Comparison of ENCODE assay signal across 8 cellular contexts in the genomic region with DNA sequence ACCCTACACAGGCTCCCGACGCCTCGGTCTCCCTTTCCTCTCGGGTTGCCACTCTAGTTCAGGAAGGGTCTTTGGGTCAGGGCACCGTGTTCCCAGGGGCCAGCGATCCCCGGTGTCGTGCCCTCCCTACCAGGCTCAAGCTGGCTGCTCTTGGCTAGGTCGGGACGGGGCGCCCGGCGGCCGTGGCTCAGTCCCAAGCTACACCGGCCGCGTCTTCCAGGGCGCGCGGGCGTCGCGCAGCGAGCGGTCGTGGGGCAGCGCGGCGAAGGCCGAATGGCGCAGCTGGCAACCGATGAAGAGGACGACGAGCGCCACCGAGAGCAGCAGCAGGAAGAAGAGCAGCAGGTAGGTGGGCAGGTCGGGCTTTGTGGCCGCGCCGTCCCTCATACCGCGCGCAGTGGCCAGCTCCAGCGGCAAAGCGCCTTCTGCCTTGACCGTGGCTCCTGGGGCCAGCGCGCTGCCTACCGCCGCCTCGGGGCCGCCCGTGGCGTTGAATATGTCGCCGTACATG. TPM values are rescaled to one million over a fixed set of nuclear protein-coding genes. Genes with fewer than 3 reads are reported as not detected.
DNase-seq lines count a peak whose midpoint lies in the region; ATAC-seq and TF ChIP-seq lines count a peak whose summit lies in the region.

No MANE protein-coding gene starts in this region.

- ATAC-seq in gastrocnemius medialis (peak in 1 of 2 donors; percentile 17), body of pancreas (no peak), HG02571 (IDR thresholded peaks at IDR 0.05; ENCODE audit: unreplicated experiment) (no peak)

- H3K9me3 ChIP-seq in iPS-20b (ENCODE audit: insufficient read depth, low read depth, low read length) (no peaks in the 10 kb centered on the region), gastrocnemius medialis (no peaks in the 10 kb centered on the region), body of pancreas (no peaks in the 10 kb centered on the region)

- H3K27me3 ChIP-seq in H7 (ENCODE audit: control insufficient read depth, insufficient read depth, low read length) (peaks cover 63% of the 10 kb centered on the region), iPS-20b (ENCODE audit: insufficient read depth, low read length) (peaks cover 94% of the 10 kb centered on the region), gastrocnemius medialis (peaks cover 3 to 13% (median 7%) of the 10 kb centered on the region in 3 donors), body of pancreas (no peaks in the 10 kb centered on the region)

- H3K4me1 ChIP-seq in iPS-20b (ENCODE audit: insufficient read depth, low read length) (peaks cover 7% of the 10 kb centered on the region; the same call in 1 of the 2 replicates), gastrocnemius medialis (peaks cover 0 to 18% of the 10 kb centered on the region in 2 donors), body of pancreas (peaks cover 20% of the 10 kb centered on the region)

- H3K4me3 ChIP-seq in H7 (ENCODE audit: insufficient read depth, low read depth, low read length) (peak overlapping the region; percentile 50), iPS-20b (ENCODE audit: low read length) (peak overlapping the region; percentile 71), gastrocnemius medialis (peak overlapping the region; percentile 44 to 57 (median 52)), body of pancreas (no peak overlapping the region)

- DNase-seq in H7 = peak; percentile 74
- DNase-seq in astrocyte of the hippocampus (ENCODE audit: low read depth, low spot score) = peak; percentile 59
- DNase-seq in gastrocnemius medialis = no peak
- no peak for DNase-seq in body of pancreas
- DNase-seq in cerebellar cortex (ENCODE audit: low spot score) = no peak
- no peak for DNase-seq in stimulated activated CD4-positive, alpha-beta T cell treated with anti-CD3 and anti-CD28 coated beads, Interleukin-4, amount 100 ng/mL, for 1 hour

- 1% methylated on average over 55 of the region's 56 CpGs; no CpG with 5 or more reads in 1 of the 2 donors for WGBS in body of pancreas, 2 donors

- intact Hi-C loops in gastrocnemius medialis (cut with DNase I; ENCODE audit: low total_unique reads) = no loop called here
- intact Hi-C loops in body of pancreas (cut with DNase I) = no loop called here

- no peak overlapping the region for H3K27ac ChIP-seq in iPS-20b (ENCODE audit: low read length)
- H3K27ac ChIP-seq in gastrocnemius medialis = no peak overlapping the region
- no peak overlapping the region for H3K27ac ChIP-seq in body of pancreas

- TF ChIP-seq CTCF in gastrocnemius medialis (IDR thresholded peaks at IDR 0.05 in 4 of 5, conservative IDR thresholded peaks at IDR 0.05 in 1 of 5) (no peak), body of pancreas (IDR thresholded peaks at IDR 0.05) (no peak)

- no peak overlapping the region for H3K9ac ChIP-seq in iPS-20b (ENCODE audit: low read depth, low read length)

- TF ChIP-seq POLR2A in gastrocnemius medialis (IDR thresholded peaks at IDR 0.05) = no peak
- no peak for TF ChIP-seq POLR2A in body of pancreas (IDR thresholded peaks at IDR 0.05)

- H3K36me3 ChIP-seq in H7 (replicated peaks; ENCODE audit: control insufficient read depth, insufficient read depth, low read length) = no peaks in the 10 kb centered on the region
- peaks cover 5% of the 10 kb centered on the region for H3K36me3 ChIP-seq in iPS-20b (ENCODE audit: insufficient read depth, low read depth, low read length)
- peaks cover 0 to 12% of the 10 kb centered on the region in 2 donors for H3K36me3 ChIP-seq in gastrocnemius medialis
- H3K36me3 ChIP-seq in body of pancreas (replicated peaks in 1 of 2; ENCODE audit: insufficient read depth in 1 of 2, low read depth in 2 of 2) = peaks cover 0 to 1% of the 10 kb centered on the region in 2 donors

- in situ Hi-C loops in gastrocnemius medialis (cut with MboI; ENCODE audit: low sequenced_read_pairs in 4 of 4) = no loop called here

RNA-seq across cellular contexts. Expression of gene SMIM32, which starts 0.9 kb away (rescaled TPM):
- 1.4 TPM in 2 replicates for total RNA-seq in H7 (2014; rRNA removed; shearing (Covaris generic))
- total RNA-seq in gastrocnemius medialis (under 1 TPM in 1 of 4 donors, not detected in 3; 0.27 TPM), body of pancreas (under 1 TPM in 1 of 2 donors, not detected in 1; 0.78 TPM)

RNA-seq across cellular contexts. Expression of gene SMAD5, which starts 59.4 kb away (rescaled TPM):
- total RNA-seq in H7 (2014; rRNA removed; shearing (Covaris generic)) = 38.4 and 45.2 TPM in 2 replicates
- total RNA-seq in gastrocnemius medialis = 10 to 100 TPM; 25.6 to 50.1 (median 32.0) TPM
- 10 to 100 TPM; 24.1 to 35.0 TPM for total RNA-seq in body of pancreas

Comparison
In these comparisons a context has a peak if more than half of its experiments do, and no peak if none do; other contexts are left out.
1. DNase-seq: peak in H7 (single experiment) and astrocyte of the hippocampus (single experiment); none in gastrocnemius medialis (0 of 2), body of pancreas (0 of 4), cerebellar cortex (single experiment) and stimulated activated CD4-positive, alpha-beta T cell treated with anti-CD3 and anti-CD28 coated beads, Interleukin-4, amount 100 ng/mL, for 1 hour (single experiment).
2. H3K4me3 ChIP-seq: peak in H7 (single experiment), iPS-20b (single experiment) and gastrocnemius medialis (4 of 4); none in body of pancreas (0 of 2).